22 cellular contexts compared by ENCODE assay signal in genomic region chr14:78425332-78425731, GRCh38.
"Had no signal": no experiment of that assay in that cellular context is flagged by ENCODE, and none has a peak within 500 bp of the region (broad histone marks: within the 10 kb centered on the region; RNA-seq: fewer than 3 reads in every experiment).

No MANE protein-coding gene starts in this region.

- H3K4me1 ChIP-seq: pancreas, tibial nerve, uterus had no signal

- H3K9me3 ChIP-seq: heart left ventricle, pancreas, tibial nerve, uterus had no signal

- H3K4me3 Mint-ChIP-seq: activated CD4-positive, alpha-beta memory T cell treated with anti-CD3 and anti-CD28 coated beads, Interleukin-2, amount 10 ng/mL, durations not matched to agents 7 days and 5 days; activated CD4-positive, alpha-beta T cell treated with anti-CD3 and anti-CD28 coated beads, Interleukin-2, amount 10 ng/mL, durations not matched to agents 24 days and 14 days; activated naive CD4-positive, alpha-beta T cell treated with anti-CD3 and anti-CD28 coated beads for 36 hours; activated naive CD8-positive, alpha-beta T cell treated with anti-CD3 and anti-CD28 coated beads, Interleukin-2, amount 10 ng/mL, durations not matched to agents 7 days and 5 days; activated T-cell treated with anti-CD3 and anti-CD28 coated beads, Interleukin-2, amount 50 U/mL, for 72 hours; nephron; stimulated activated naive CD8-positive, alpha-beta T cell treated with anti-CD3 and anti-CD28 coated beads, Interleukin-15, Interleukin-2, amounts not matched to agents 100 ng/mL and 50 ng/mL, for 24 hours had no signal

- H3K27me3 Mint-ChIP-seq: activated CD4-positive, alpha-beta memory T cell treated with anti-CD3 and anti-CD28 coated beads, Interleukin-2, amount 10 ng/mL, durations not matched to agents 7 days and 5 days; activated CD4-positive, alpha-beta T cell treated with anti-CD3 and anti-CD28 coated beads, Interleukin-2, amount 10 ng/mL, durations not matched to agents 24 days and 14 days had no signal

- H3K36me3 ChIP-seq: heart left ventricle, pancreas, tibial nerve, uterus had no signal

- DNase-seq: activated CD4-positive, alpha-beta memory T cell treated with anti-CD3 and anti-CD28 coated beads, Interleukin-2, amount 10 ng/mL, durations not matched to agents 7 days and 5 days; activated CD4-positive, alpha-beta T cell treated with anti-CD3 and anti-CD28 coated beads, Interleukin-2, amount 10 ng/mL, durations not matched to agents 24 days and 14 days; activated effector memory CD4-positive, alpha-beta T cell treated with Interleukin-2 at 50 U/mL for 16 hours; activated naive CD4-positive, alpha-beta T cell treated with anti-CD3 and anti-CD28 coated beads for 36 hours; activated naive CD8-positive, alpha-beta T cell treated with anti-CD3 and anti-CD28 coated beads, Interleukin-2, amount 10 ng/mL, durations not matched to agents 7 days and 5 days; activated T-cell treated with anti-CD3 and anti-CD28 coated beads, Interleukin-2, amount 50 U/mL, for 72 hours; amniotic stem cell; cerebellar nuclear complex; kidney; pancreas; right cardiac atrium; stimulated activated CD4-positive, alpha-beta T cell treated with anti-CD3 and anti-CD28 coated beads, Interleukin-1b, Interleukin-23, amount 100 ng/mL, for 48 hours; substantia nigra; uterus had no signal

- H3K36me3 Mint-ChIP-seq: activated naive CD8-positive, alpha-beta T cell treated with anti-CD3 and anti-CD28 coated beads, Interleukin-2, amount 10 ng/mL, durations not matched to agents 7 days and 5 days had no signal

- H3K27me3 ChIP-seq: heart left ventricle, pancreas, tibial nerve, uterus had no signal

- H3K4me1 Mint-ChIP-seq: activated CD4-positive, alpha-beta T cell treated with anti-CD3 and anti-CD28 coated beads, Interleukin-2, amount 10 ng/mL, durations not matched to agents 24 days and 14 days; nephron had no signal

- H3K9me3 Mint-ChIP-seq: activated CD4-positive, alpha-beta memory T cell treated with anti-CD3 and anti-CD28 coated beads, Interleukin-2, amount 10 ng/mL, durations not matched to agents 7 days and 5 days; activated CD4-positive, alpha-beta T cell treated with anti-CD3 and anti-CD28 coated beads, Interleukin-2, amount 10 ng/mL, durations not matched to agents 24 days and 14 days; activated naive CD4-positive, alpha-beta T cell treated with anti-CD3 and anti-CD28 coated beads for 36 hours; activated naive CD8-positive, alpha-beta T cell treated with anti-CD3 and anti-CD28 coated beads, Interleukin-2, amount 10 ng/mL, durations not matched to agents 7 days and 5 days; activated T-cell treated with anti-CD3 and anti-CD28 coated beads, Interleukin-2, amount 50 U/mL, for 72 hours; nephron; stimulated activated naive CD8-positive, alpha-beta T cell treated with anti-CD3 and anti-CD28 coated beads, Interleukin-15, Interleukin-2, amounts not matched to agents 100 ng/mL and 50 ng/mL, for 24 hours had no signal

- H3K4me3 ChIP-seq: heart left ventricle, pancreas, skin epidermis, tibial nerve, uterus had no signal

- ATAC-seq: activated CD4-positive, CD25-positive, alpha-beta regulatory T cell treated with anti-CD3 and anti-CD28 coated beads, Interleukin-2, amount 50 U/mL, for 24 hours; activated T-cell treated with anti-CD3 and anti-CD28 coated beads, Interleukin-2, amount 50 U/mL, for 72 hours; heart left ventricle; left lobe of liver; pancreas; right cardiac atrium had no signal

- H3K27ac ChIP-seq: epithelial cell of prostate, heart left ventricle, pancreas, skin epidermis, tibial nerve, uterus had no signal

- H3K27ac Mint-ChIP-seq: activated CD4-positive, alpha-beta memory T cell treated with anti-CD3 and anti-CD28 coated beads, Interleukin-2, amount 10 ng/mL, durations not matched to agents 7 days and 5 days; activated CD4-positive, alpha-beta T cell treated with anti-CD3 and anti-CD28 coated beads, Interleukin-2, amount 10 ng/mL, durations not matched to agents 24 days and 14 days; activated naive CD4-positive, alpha-beta T cell treated with anti-CD3 and anti-CD28 coated beads for 36 hours; activated naive CD8-positive, alpha-beta T cell treated with anti-CD3 and anti-CD28 coated beads, Interleukin-2, amount 10 ng/mL, durations not matched to agents 7 days and 5 days; activated T-cell treated with anti-CD3 and anti-CD28 coated beads, Interleukin-2, amount 50 U/mL, for 72 hours; nephron; stimulated activated naive CD8-positive, alpha-beta T cell treated with anti-CD3 and anti-CD28 coated beads, Interleukin-15, Interleukin-2, amounts not matched to agents 100 ng/mL and 50 ng/mL, for 24 hours had no signal
